In the genomic region with DNA sequence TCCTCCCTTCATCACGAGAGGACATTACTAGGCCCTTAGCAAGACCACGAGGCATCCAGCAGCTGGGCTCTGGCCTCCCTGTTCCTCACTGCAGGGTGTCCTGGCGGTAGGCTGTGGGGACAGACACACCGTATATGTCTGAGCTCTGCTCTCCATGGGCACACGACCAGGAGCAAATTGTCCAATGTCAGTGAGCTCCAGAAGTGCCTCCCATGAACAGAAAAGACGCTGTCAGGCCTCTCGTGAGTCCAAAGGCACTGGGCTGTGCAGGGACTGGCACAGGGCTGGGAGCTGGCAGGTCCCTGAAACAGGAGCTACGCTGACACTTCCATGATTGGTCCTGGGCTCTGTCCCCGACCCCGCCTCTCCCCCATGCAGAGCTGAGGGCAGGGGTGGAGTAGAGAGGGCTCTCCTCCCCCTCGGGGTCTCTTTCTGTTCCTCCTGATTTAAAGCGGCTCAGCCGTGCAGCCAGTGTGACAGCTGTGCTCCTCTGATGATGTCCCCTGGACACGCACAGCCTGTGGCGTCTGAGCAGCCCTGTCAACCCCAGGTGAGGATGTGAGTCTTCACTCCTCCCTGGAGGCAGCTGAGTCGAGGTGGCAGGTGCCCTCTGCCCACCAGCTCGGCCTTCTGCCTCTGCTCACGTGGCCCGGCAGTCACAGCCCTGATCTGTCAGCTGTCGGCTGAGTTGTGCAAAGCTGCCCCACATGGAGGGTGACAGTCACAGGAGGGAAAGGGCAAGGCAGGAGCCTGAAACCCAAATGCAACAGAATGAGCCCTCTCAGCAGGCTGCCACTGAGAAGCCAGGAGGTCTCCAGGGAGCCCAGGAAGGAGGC, we compare ENCODE assay signal across 1 cellular context.
TF ChIP-seq lines count a peak whose summit lies in the region.

No MANE protein-coding gene starts in this region.

TF ChIP-seq in IMR-90, 13 proteins besides CTCF, POLR2A, EP300 and RAD21:
- no peak for TF ChIP-seq CEBPB (IDR thresholded peaks at IDR 0.05; ENCODE audit: low read depth, low read length)
- no peak for TF ChIP-seq FOS (IDR thresholded peaks at IDR 0.05; ENCODE audit: low read depth, low read length)
- no peak for TF ChIP-seq RCOR1 (IDR thresholded peaks at IDR 0.05; ENCODE audit: insufficient replicate concordance, low read length)
- TF ChIP-seq, protein P1, sequence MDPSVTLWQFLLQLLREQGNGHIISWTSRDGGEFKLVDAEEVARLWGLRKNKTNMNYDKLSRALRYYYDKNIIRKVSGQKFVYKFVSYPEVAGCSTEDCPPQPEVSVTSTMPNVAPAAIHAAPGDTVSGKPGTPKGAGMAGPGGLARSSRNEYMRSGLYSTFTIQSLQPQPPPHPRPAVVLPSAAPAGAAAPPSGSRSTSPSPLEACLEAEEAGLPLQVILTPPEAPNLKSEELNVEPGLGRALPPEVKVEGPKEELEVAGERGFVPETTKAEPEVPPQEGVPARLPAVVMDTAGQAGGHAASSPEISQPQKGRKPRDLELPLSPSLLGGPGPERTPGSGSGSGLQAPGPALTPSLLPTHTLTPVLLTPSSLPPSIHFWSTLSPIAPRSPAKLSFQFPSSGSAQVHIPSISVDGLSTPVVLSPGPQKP (IDR thresholded peaks at IDR 0.05; ENCODE audit: borderline replicate concordance, low read depth, low read length), result no peak
- TF ChIP-seq NFE2L2 (IDR thresholded peaks at IDR 0.05; ENCODE audit: low read depth, low read length), result no peak
- TF ChIP-seq, protein P2, sequence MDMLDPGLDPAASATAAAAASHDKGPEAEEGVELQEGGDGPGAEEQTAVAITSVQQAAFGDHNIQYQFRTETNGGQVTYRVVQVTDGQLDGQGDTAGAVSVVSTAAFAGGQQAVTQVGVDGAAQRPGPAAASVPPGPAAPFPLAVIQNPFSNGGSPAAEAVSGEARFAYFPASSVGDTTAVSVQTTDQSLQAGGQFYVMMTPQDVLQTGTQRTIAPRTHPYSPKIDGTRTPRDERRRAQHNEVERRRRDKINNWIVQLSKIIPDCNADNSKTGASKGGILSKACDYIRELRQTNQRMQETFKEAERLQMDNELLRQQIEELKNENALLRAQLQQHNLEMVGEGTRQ (IDR thresholded peaks at IDR 0.05; ENCODE audit: low read depth, low read length), result no peak
- no peak for TF ChIP-seq MAFK (IDR thresholded peaks at IDR 0.05; ENCODE audit: low read depth, low read length)
